ENCODE assay signal across 14 cellular contexts in the genomic region with DNA sequence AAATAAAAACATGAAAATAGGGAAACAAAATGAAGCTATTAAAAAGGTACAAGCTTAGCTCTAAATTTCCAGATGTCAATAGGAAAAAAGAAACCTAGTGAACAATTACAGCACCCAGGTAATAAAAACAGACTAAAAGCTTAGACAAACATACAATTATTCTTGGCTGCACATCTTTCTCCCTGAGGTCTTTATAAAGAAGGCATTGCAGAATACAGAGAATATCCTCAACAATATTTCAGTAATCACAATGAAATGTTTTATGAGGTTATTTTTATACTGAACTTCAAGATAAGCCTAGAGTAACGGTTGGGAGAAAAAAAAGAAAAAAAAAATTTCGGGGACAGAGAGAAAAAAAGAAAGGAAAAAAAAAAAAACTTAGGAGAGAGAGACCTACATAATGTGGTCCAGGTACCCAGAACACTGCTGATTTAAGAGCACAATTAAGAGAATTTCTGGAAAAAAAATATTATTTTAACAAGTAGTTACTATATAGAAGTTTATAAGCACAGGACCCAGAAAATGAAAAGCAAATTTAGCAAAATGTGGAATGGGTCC. TPM values are rescaled to one million over a fixed set of nuclear protein-coding genes. Genes with fewer than 3 reads are reported as not detected.
A peak's percentile ranks its signal among the peaks of the same experiment; 100 is the strongest.
DNase-seq lines count a peak whose midpoint lies in the region; ATAC-seq and TF ChIP-seq lines count a peak whose summit lies in the region.
"Had no signal": no experiment of that assay in that cellular context is flagged by ENCODE, and none has a peak within 500 bp of the region (broad histone marks: within the 10 kb centered on the region; RNA-seq: fewer than 3 reads in every experiment).

No MANE protein-coding gene starts in this region.

- no peaks in the 10 kb centered on the region for H3K9me3 Mint-ChIP-seq in CD4-positive, CD25-positive, alpha-beta regulatory T cell
- no peaks in the 10 kb centered on the region for H3K9me3 Mint-ChIP-seq in activated naive CD8-positive, alpha-beta T cell treated with anti-CD3 and anti-CD28 coated beads for 36 hours
- H3K9me3 Mint-ChIP-seq in nephron = no peaks in the 10 kb centered on the region

- no peaks in the 10 kb centered on the region for H3K27me3 Mint-ChIP-seq in CD4-positive, CD25-positive, alpha-beta regulatory T cell
- H3K27me3 Mint-ChIP-seq in activated naive CD8-positive, alpha-beta T cell treated with anti-CD3 and anti-CD28 coated beads for 36 hours = no peaks in the 10 kb centered on the region
- H3K27me3 Mint-ChIP-seq in nephron (ENCODE audit: low read depth) = no peaks in the 10 kb centered on the region

- no peaks in the 10 kb centered on the region for H3K9me3 ChIP-seq in CD4-positive, CD25-positive, alpha-beta regulatory T cell (ENCODE audit: control insufficient read depth in 2 of 2, low read length in 2 of 2)
- no peaks in the 10 kb centered on the region for H3K9me3 ChIP-seq in DOHH2 (ENCODE audit: control insufficient read depth, insufficient read depth, low read length)
- H3K9me3 ChIP-seq: breast epithelium, left ventricle myocardium inferior, suprapubic skin had no signal

- peaks cover 72% of the 10 kb centered on the region for H3K4me1 ChIP-seq in CD4-positive, CD25-positive, alpha-beta regulatory T cell (ENCODE audit: control insufficient read depth, insufficient read depth, low read length, poor library complexity, severe bottlenecking)
- H3K4me1 ChIP-seq in DOHH2 (ENCODE audit: control insufficient read depth, low read length) = peaks cover 76% of the 10 kb centered on the region

- no peak overlapping the region for H3K27ac ChIP-seq in CD4-positive, CD25-positive, alpha-beta regulatory T cell (ENCODE audit: insufficient read depth, low read length, poor library complexity, severe bottlenecking)
- no peak overlapping the region for H3K27ac ChIP-seq in DOHH2 (ENCODE audit: low read depth, low read length)
- H3K27ac ChIP-seq: BLaER1, breast epithelium, left ventricle myocardium inferior, suprapubic skin had no signal

- no peaks in the 10 kb centered on the region for H3K27me3 ChIP-seq in CD4-positive, CD25-positive, alpha-beta regulatory T cell (ENCODE audit: control insufficient read depth, insufficient read depth, low read length)
- no peaks in the 10 kb centered on the region for H3K27me3 ChIP-seq in DOHH2 (ENCODE audit: control insufficient read depth, low read length)
- H3K27me3 ChIP-seq: BLaER1, breast epithelium, suprapubic skin had no signal

- no peak overlapping the region for H3K4me3 ChIP-seq in CD4-positive, CD25-positive, alpha-beta regulatory T cell (ENCODE audit: low read depth, low read length)
- no peak overlapping the region for H3K4me3 ChIP-seq in DOHH2 (ENCODE audit: low read length)
- H3K4me3 ChIP-seq: BLaER1, breast epithelium, left ventricle myocardium inferior, suprapubic skin had no signal

- no peak for DNase-seq in CD4-positive, CD25-positive, alpha-beta regulatory T cell
- no peak for DNase-seq in activated naive CD8-positive, alpha-beta T cell treated with anti-CD3 and anti-CD28 coated beads for 36 hours
- DNase-seq in NCI-H2029 (lab: John Stamatoyannopoulos, UW) (no peak), SHP77 (lab: John Stamatoyannopoulos, UW) (no peak)
- DNase-seq in stimulated activated naive CD4-positive, alpha-beta T cell treated with Interleukin-2 at 50 U/mL for 16 hours (lab: John Stamatoyannopoulos, UW) = no peak
- DNase-seq: DMS79 treated with DMSO at 0.1 percent for 48 hours; effector CD4-positive, alpha-beta T cell; left ventricle myocardium inferior; NCI-H524 treated with DMSO at 0.1 percent for 48 hours had no signal

- 0 out of 2 replicates have a peak overlapping the region, but pooled peaks have one; percentile 0 for H3K4me2 ChIP-seq in DOHH2 (ENCODE audit: low read length)
- H3K4me2 ChIP-seq: BLaER1 had no signal

- peak overlapping the region in 2 of 3 donors; percentile 34 to 64 for H3K27ac Mint-ChIP-seq in CD4-positive, CD25-positive, alpha-beta regulatory T cell
- peak overlapping the region; percentile 57 for H3K27ac Mint-ChIP-seq in activated naive CD8-positive, alpha-beta T cell treated with anti-CD3 and anti-CD28 coated beads for 36 hours
- peak overlapping the region in 2 of 3 experiments; percentile 33 to 41 for H3K27ac Mint-ChIP-seq in nephron

- ATAC-seq in CD4-positive, CD25-positive, alpha-beta regulatory T cell (ENCODE audit: low read depth in 2 of 2) = no peak

- H3K9me2 ChIP-seq in DOHH2 (replicated peaks; ENCODE audit: control insufficient read depth, low read length) = no peaks in the 10 kb centered on the region

- H4K20me1 ChIP-seq in DOHH2 (ENCODE audit: control insufficient read depth, insufficient read depth, low read depth, low read length) = peaks cover 83% of the 10 kb centered on the region

- H3K36me3 ChIP-seq in CD4-positive, CD25-positive, alpha-beta regulatory T cell (ENCODE audit: control insufficient read depth, insufficient read depth, low read length) = peaks cover 37% of the 10 kb centered on the region
- peaks cover 70% of the 10 kb centered on the region for H3K36me3 ChIP-seq in DOHH2 (ENCODE audit: control insufficient read depth, low read length)
- H3K36me3 ChIP-seq: breast epithelium had no signal

- peak overlapping the region in 2 of 4 donors; percentile 42 to 59 for H3K4me3 Mint-ChIP-seq in CD4-positive, CD25-positive, alpha-beta regulatory T cell
- H3K4me3 Mint-ChIP-seq in activated naive CD8-positive, alpha-beta T cell treated with anti-CD3 and anti-CD28 coated beads for 36 hours = no peak overlapping the region
- H3K4me3 Mint-ChIP-seq in nephron = no peak overlapping the region

- H3K4me1 Mint-ChIP-seq in CD4-positive, CD25-positive, alpha-beta regulatory T cell = peaks cover 51 to 90% (median 81%) of the 10 kb centered on the region in 4 donors
- H3K4me1 Mint-ChIP-seq in activated naive CD8-positive, alpha-beta T cell treated with anti-CD3 and anti-CD28 coated beads for 36 hours = peaks cover 75% of the 10 kb centered on the region
- peaks cover 58% of the 10 kb centered on the region for H3K4me1 Mint-ChIP-seq in nephron

- peaks cover 9% of the 10 kb centered on the region for H3F3A ChIP-seq in DOHH2 (ENCODE audit: control insufficient read depth, insufficient read depth)

- peaks cover 37% of the 10 kb centered on the region for H3K36me3 Mint-ChIP-seq in CD4-positive, CD25-positive, alpha-beta regulatory T cell
- H3K36me3 Mint-ChIP-seq in activated naive CD8-positive, alpha-beta T cell treated with anti-CD3 and anti-CD28 coated beads for 36 hours = peaks cover 51% of the 10 kb centered on the region
- H3K36me3 Mint-ChIP-seq in nephron (ENCODE audit: low read depth) = peaks cover 79% of the 10 kb centered on the region

- H3K79me2 ChIP-seq in DOHH2 (ENCODE audit: control insufficient read depth, low read length) = peaks cover 100% of the 10 kb centered on the region

- TF ChIP-seq CTCF in DOHH2 (IDR thresholded peaks at IDR 0.05; ENCODE audit: low read depth, low read length, poor library complexity, severe bottlenecking) = no peak
- no peak for TF ChIP-seq CTCF in nephron (IDR thresholded peaks at IDR 0.05; ENCODE audit: unreplicated experiment in 3 of 3)

RNA-seq across cellular contexts. Expression of gene KANSL1, which starts 26.5 kb away (rescaled TPM):
- 295 TPM for total RNA-seq in CD4-positive, CD25-positive, alpha-beta regulatory T cell
- polyA plus RNA-seq in CD4-positive, CD25-positive, alpha-beta regulatory T cell = 10 to 100 TPM in 3 of 4 donors, 1 to 10 TPM in 1; 9.1 to 14.1 (median 11.3) TPM
- 10 to 100 TPM; 60.9 to 65.5 TPM for total RNA-seq in activated naive CD8-positive, alpha-beta T cell treated with anti-CD3 and anti-CD28 coated beads for 36 hours
